Comparison of ENCODE assay signal across 8 cellular contexts in genomic region chr18:79402977-79403722, GRCh38. TPM values are rescaled to one million over a fixed set of nuclear protein-coding genes. Genes with fewer than 3 reads are reported as not detected.
A peak's percentile ranks its signal among the peaks of the same experiment; 100 is the strongest.
DNase-seq lines count a peak whose midpoint lies in the region; ATAC-seq, FAIRE-seq and TF ChIP-seq lines count a peak whose summit lies in the region.

No MANE protein-coding gene starts in this region.

- H3K4me3 ChIP-seq in upper lobe of left lung = peak overlapping the region in 2 of 4 donors; percentile 17 to 34

- ATAC-seq in upper lobe of left lung (ENCODE audit: low FRiP score in 2 of 2) (peak; percentile 39 to 50), GM18498 (IDR thresholded peaks at IDR 0.05; ENCODE audit: unreplicated experiment) (no peak), GM19035 (IDR thresholded peaks at IDR 0.05; ENCODE audit: unreplicated experiment) (no peak)

- H3K27ac ChIP-seq in caudate nucleus (ENCODE audit: low read depth, low read length) (peak overlapping the region; percentile 67), upper lobe of left lung (peak overlapping the region; percentile 50 to 97 (median 86))

- H3K4me1 ChIP-seq in upper lobe of left lung = peaks cover 35 to 85% (median 48%) of the 10 kb centered on the region in 4 donors

- TF ChIP-seq CTCF in upper lobe of left lung (IDR thresholded peaks at IDR 0.05) = no peak

- no peaks in the 10 kb centered on the region for H3K36me3 ChIP-seq in upper lobe of left lung

- no peak for TF ChIP-seq EP300 in upper lobe of left lung (IDR thresholded peaks at IDR 0.05)

- peak; percentile 87 for DNase-seq in AG08395 (ENCODE audit: low spot score)
- DNase-seq in M059J (ENCODE audit: low read depth) = peak; percentile 60
- peak in 42 of 61 donors; percentile 15 to 81 (median 44) for DNase-seq in caudate nucleus (lab: John Stamatoyannopoulos, UW)
- peak; percentile 84 for DNase-seq in medulla oblongata (ENCODE audit: extremely low spot score)
- peak; percentile 63 to 85 for DNase-seq in upper lobe of left lung
- DNase-seq in GM12892 (ENCODE audit: insufficient read length) = no peak

- FAIRE-seq in GM12892 (lab: Jason Lieb, UNC) = no peak

- no peaks in the 10 kb centered on the region for H3K27me3 ChIP-seq in upper lobe of left lung

- 22 to 37% methylated on average over 17 to 27 of the region's 27 CpGs for WGBS in upper lobe of left lung, 2 donors

- H3K9me3 ChIP-seq in upper lobe of left lung = no peaks in the 10 kb centered on the region

- no peak for TF ChIP-seq POLR2A in upper lobe of left lung (IDR thresholded peaks at IDR 0.05)
- TF ChIP-seq POLR2A in GM12892 (IDR thresholded peaks at IDR 0.05; ENCODE audit: low read depth, low read length) = no peak

RNA-seq across cellular contexts. Expression of gene NFATC1, which starts 7.4 kb away (rescaled TPM):
- total RNA-seq in M059J (2014; rRNA removed; shearing (Covaris generic)) = 0.59 and 0.79 TPM in 2 replicates
- 10 to 100 TPM; 13.6 to 39.5 (median 20.3) TPM for total RNA-seq in upper lobe of left lung
- 13.0 TPM for polyA plus RNA-seq in GM12892 (2012; ENCODE audit: missing spikeins)

Comparison
In these comparisons a context has a peak if more than half of its experiments do, and no peak if none do; other contexts are left out.
1. ATAC-seq: peak in upper lobe of left lung (2 of 2); none in GM18498 (single experiment) and GM19035 (single experiment).